9 cellular contexts compared by ENCODE assay signal in the genomic region with DNA sequence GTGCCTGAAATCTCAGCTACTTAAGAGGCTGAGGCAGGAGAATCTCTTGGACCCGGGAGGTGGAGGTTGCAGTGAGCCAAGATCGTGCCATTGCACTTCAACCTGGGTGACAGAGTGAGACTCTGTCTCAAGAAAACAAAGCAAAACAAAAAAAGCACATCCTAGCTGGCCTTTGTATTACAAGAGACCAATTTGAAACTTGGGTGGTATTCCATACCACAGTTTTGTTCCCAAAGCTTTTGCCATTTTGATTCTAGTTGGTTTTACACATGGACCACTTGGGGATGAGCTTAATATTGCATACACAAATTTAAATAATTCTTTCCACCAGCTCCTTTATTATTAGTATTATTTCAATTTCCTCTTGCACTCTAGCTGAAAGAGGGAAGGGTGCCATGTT.
"Had no signal": no experiment of that assay in that cellular context is flagged by ENCODE, and none has a peak within 500 bp of the region (broad histone marks: within the 10 kb centered on the region; RNA-seq: fewer than 3 reads in every experiment).

No MANE protein-coding gene starts in this region.

- ATAC-seq: HepG2, K562 had no signal

- H3K4me1 Mint-ChIP-seq: IgD-negative memory B cell had no signal

- DNase-seq: IMR-90, KBM-7, KG1 had no signal

- H3K9ac ChIP-seq: KMS-11 had no signal

- H3K4me3 Mint-ChIP-seq: IgD-negative memory B cell had no signal

- H3K4me2 ChIP-seq: KMS-11 had no signal

- H3K27ac ChIP-seq: HL-60, KMS-11 had no signal

- FAIRE-seq: HepG2, HTR-8/SVneo, K562 had no signal

- H3K27ac Mint-ChIP-seq: IgD-negative memory B cell had no signal

- H3K4me3 ChIP-seq: K562 had no signal

- H3K27me3 Mint-ChIP-seq: IgD-negative memory B cell had no signal
